ENCODE assay signal across 20 cellular contexts in the genomic region with DNA sequence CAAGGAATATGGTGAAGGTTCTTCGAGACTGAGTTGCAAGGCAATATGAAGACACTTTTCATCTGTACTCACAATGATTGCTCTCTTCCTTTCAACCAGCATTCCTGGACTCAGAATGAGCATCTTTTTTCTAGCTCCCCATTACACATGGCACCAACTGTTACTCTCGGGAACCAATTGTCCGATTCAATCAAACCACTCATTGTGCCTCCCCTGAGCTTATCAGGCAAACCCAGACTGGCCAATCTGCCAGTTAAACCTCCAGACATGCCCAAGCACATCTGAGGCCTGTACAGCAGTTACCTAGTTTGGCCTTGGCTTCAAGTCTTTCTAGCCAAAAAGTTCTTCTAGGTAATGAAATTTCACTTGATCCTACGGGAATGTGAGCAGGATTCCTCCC.
"Had no signal": no experiment of that assay in that cellular context is flagged by ENCODE, and none has a peak within 500 bp of the region (broad histone marks: within the 10 kb centered on the region; RNA-seq: fewer than 3 reads in every experiment).

No MANE protein-coding gene starts in this region.

- H3K4me1 ChIP-seq: stomach, upper lobe of right lung had no signal

- H3K36me3 ChIP-seq: stomach, thoracic aorta, upper lobe of right lung had no signal

- H3K27ac ChIP-seq: stomach, thoracic aorta, upper lobe of right lung had no signal

- H3K27me3 ChIP-seq: upper lobe of right lung had no signal

- H3K4me3 ChIP-seq: stomach, thoracic aorta, upper lobe of right lung had no signal

- ATAC-seq: activated naive CD4-positive, alpha-beta T cell treated with anti-CD3 and anti-CD28 coated beads, Interleukin-2, amount 50 U/mL, for 72 hours; activated T-cell treated with anti-CD3 and anti-CD28 coated beads, Interleukin-2, amount 50 U/mL, for 72 hours; natural killer cell treated with Interleukin-12 subunit alpha and Interleukin-12 subunit beta and Interleukin-15 and Interleukin-18, amount 100 ng/mL, for 72 hours; upper lobe of right lung had no signal

- DNase-seq: activated CD4-positive, alpha-beta T cell treated with anti-CD3 and anti-CD28 coated beads, Interleukin-2, amount 10 ng/mL, durations not matched to agents 7 days and 5 days; activated CD8-positive, alpha-beta memory T cell treated with anti-CD3 and anti-CD28 coated beads, Interleukin-2, amount 50 U/mL, for 48 hours; activated gamma-delta T cell; activated T-cell treated with anti-CD3 and anti-CD28 coated beads, Interleukin-2, amount 50 U/mL, for 72 hours; amygdala; cortex of kidney; effector CD4-positive, alpha-beta T cell; foreskin fibroblast; glutamatergic neuron; mesendoderm; posterior cingulate gyrus; retina; stimulated activated CD4-positive, alpha-beta T cell treated with anti-CD3 and anti-CD28 coated beads, Interleukin-12 subunit alpha, Interleukin-12 subunit beta, amount 100 ng/mL, for 4 hours; stimulated activated CD4-positive, alpha-beta T cell treated with anti-CD3 and anti-CD28 coated beads, Interleukin-2, amount 100 ng/mL, for 24 hours; stomach; upper lobe of right lung had no signal

- H3K9me3 ChIP-seq: stomach, thoracic aorta, upper lobe of right lung had no signal

- FAIRE-seq: TTC549 had no signal
